Comparison of ENCODE assay signal across 26 cellular contexts in the genomic region with DNA sequence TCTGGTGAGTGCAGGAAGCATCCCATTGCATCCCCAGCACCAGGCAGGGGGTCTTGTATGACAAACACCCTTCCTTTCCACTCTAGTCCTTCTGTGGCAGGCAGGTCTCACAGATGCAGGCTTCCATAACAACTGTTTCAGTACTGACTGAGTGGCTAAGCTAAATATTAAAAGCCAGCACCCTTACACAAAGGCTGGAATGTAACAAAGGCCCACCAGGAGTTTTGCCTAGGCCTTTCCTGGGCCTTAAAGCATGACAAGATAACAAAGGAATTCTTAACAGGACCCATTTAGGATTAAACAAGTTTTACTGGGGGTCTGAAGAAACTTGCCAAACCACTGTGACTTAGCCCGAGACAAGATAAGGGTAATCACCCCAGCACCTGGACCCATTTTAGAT.
A peak's percentile ranks its signal among the peaks of the same experiment; 100 is the strongest.
DNase-seq lines count a peak whose midpoint lies in the region; ATAC-seq, FAIRE-seq and TF ChIP-seq lines count a peak whose summit lies in the region.
"Had no signal": no experiment of that assay in that cellular context is flagged by ENCODE, and none has a peak within 500 bp of the region (broad histone marks: within the 10 kb centered on the region; RNA-seq: fewer than 3 reads in every experiment).

No MANE protein-coding gene starts in this region.

- no peak overlapping the region for H4K8ac ChIP-seq in H1 (ENCODE audit: extremely low read depth, insufficient read depth, low read length)

- no TSS peak for BruUV-seq in Caco-2 (replicated peaks; lab: Mats Ljungman, UMichigan)

- H3K4me1 Mint-ChIP-seq in Caco-2 (ENCODE audit: low read depth, unreplicated experiment) (peaks cover 30% of the 10 kb centered on the region), neural progenitor cell (peaks cover 17% of the 10 kb centered on the region)

- TF ChIP-seq POLR2A in H1 (IDR thresholded peaks at IDR 0.05; ENCODE audit: control extremely low read depth in 1 of 2, low read depth in 2 of 2, low read length in 2 of 2) = no peak

- no peaks in the 10 kb centered on the region for H3K27me3 ChIP-seq in Caco-2 (replicated peaks; ENCODE audit: control insufficient read depth, insufficient read depth, low read length)
- H3K27me3 ChIP-seq in HUES48 (ENCODE audit: control insufficient read depth, insufficient read depth, low read length) = no peaks in the 10 kb centered on the region
- H3K27me3 ChIP-seq in H1 (replicated peaks in 1 of 4; ENCODE audit: control insufficient read depth in 3 of 4, extremely low read depth in 1 of 4, insufficient read depth in 3 of 4, low read length in 3 of 4) = no peaks in the 10 kb centered on the region; a peak in 1 of 7 replicates
- no peaks in the 10 kb centered on the region for H3K27me3 ChIP-seq in neural progenitor cell

- H2AK5ac ChIP-seq in H1 (ENCODE audit: low read depth, low read length) = no peak overlapping the region

- H3K36me3 Mint-ChIP-seq in Caco-2 (ENCODE audit: insufficient read depth, unreplicated experiment) (no peaks in the 10 kb centered on the region), neural progenitor cell (no peaks in the 10 kb centered on the region)
- H3K36me3 Mint-ChIP-seq: CD8-positive, alpha-beta T cell had no signal

- H3K56ac ChIP-seq in H1 (replicated peaks; ENCODE audit: insufficient read length, low read depth, low read length) = no peak overlapping the region

- H3K4me1 ChIP-seq in Caco-2 (peaks cover 13% of the 10 kb centered on the region), HUES48 (ENCODE audit: control insufficient read depth, insufficient read depth, low read length) (peaks cover 10% of the 10 kb centered on the region), H1 (replicated peaks in 1 of 4; ENCODE audit: control insufficient read depth in 3 of 4, insufficient read depth in 4 of 4, low read length in 3 of 4) (peaks cover 0 to 11% (median 6%) of the 10 kb centered on the region in 4 experiments; a peak in 6 of 7 replicates), neural progenitor cell (peaks cover 12% of the 10 kb centered on the region)

- H3K9ac ChIP-seq in HUES48 (ENCODE audit: low read depth, low read length) (0 out of 2 replicates have a peak overlapping the region, but pooled peaks have one; percentile 33), H1 (replicated peaks in 1 of 4; ENCODE audit: extremely low read depth in 1 of 4, low read depth in 3 of 4, low read length in 3 of 4) (0 out of 7 replicates have a peak overlapping the region, but pooled peaks of 1 of the 4 experiments have one; percentile 27), neural progenitor cell (no peak overlapping the region)

- no peaks in the 10 kb centered on the region for H3F3A ChIP-seq in neural progenitor cell (ENCODE audit: low read depth)

- H4K20me1 ChIP-seq in H1 (replicated peaks in 1 of 2; ENCODE audit: control insufficient read depth in 1 of 2, insufficient read depth in 2 of 2, low read length in 2 of 2) (no peaks in the 10 kb centered on the region), neural progenitor cell (ENCODE audit: low read depth) (no peaks in the 10 kb centered on the region)

- H2AFZ ChIP-seq in H1 (ENCODE audit: low read length) = no peak overlapping the region
- no peak overlapping the region for H2AFZ ChIP-seq in neural progenitor cell (replicated peaks)

- no peak overlapping the region for H3K4me3 ChIP-seq in Caco-2 (ENCODE audit: low read depth, low read length)
- no peak overlapping the region for H3K4me3 ChIP-seq in HUES48 (ENCODE audit: low read depth, low read length)
- H3K4me3 ChIP-seq in H1 (ENCODE audit: extremely low read depth in 1 of 4, insufficient read depth in 2 of 4, low read depth in 3 of 4, low read length in 4 of 4) = no peak overlapping the region
- no peak overlapping the region for H3K4me3 ChIP-seq in neural progenitor cell
- H3K4me3 ChIP-seq: MG63 had no signal

- H3K36me3 ChIP-seq in Caco-2 (ENCODE audit: control insufficient read depth, insufficient read depth, low read length) (no peaks in the 10 kb centered on the region), HUES48 (ENCODE audit: control insufficient read depth, insufficient read depth, low read length) (no peaks in the 10 kb centered on the region), H1 (ENCODE audit: control insufficient read depth in 2 of 4, insufficient read depth in 4 of 4, low read length in 3 of 4) (no peaks in the 10 kb centered on the region), neural progenitor cell (no peaks in the 10 kb centered on the region)
- H3K36me3 ChIP-seq: MG63 had no signal

- H3K14ac ChIP-seq in H1 (ENCODE audit: insufficient read length) = no peak overlapping the region

- no peak overlapping the region for H2BK120ac ChIP-seq in H1 (replicated peaks; ENCODE audit: low read depth, low read length)

- no peak overlapping the region for H3K23ac ChIP-seq in H1 (ENCODE audit: insufficient read length)

- peak overlapping the region; percentile 81 for H3K27ac ChIP-seq in HUES48 (ENCODE audit: low read depth, low read length)
- no peak overlapping the region for H3K27ac ChIP-seq in H1 (ENCODE audit: low read depth, low read length)
- H3K27ac ChIP-seq in neural progenitor cell = peak overlapping the region; percentile 57
- H3K27ac ChIP-seq: C4-2B, RWPE1 had no signal

- H3K9me3 Mint-ChIP-seq in Caco-2 (ENCODE audit: unreplicated experiment) (no peaks in the 10 kb centered on the region), neural progenitor cell (peaks cover 3% of the 10 kb centered on the region)
- H3K9me3 Mint-ChIP-seq: CD8-positive, alpha-beta T cell had no signal

- H2BK15ac ChIP-seq in H1 (ENCODE audit: low read length) = peak overlapping the region; percentile 92

- H2BK12ac ChIP-seq in H1 (ENCODE audit: low read depth, low read length) = peak overlapping the region; percentile 22; the same call in 1 of the 2 replicates

- peak overlapping the region; percentile 91; the same call in 1 of the 2 replicates for H2BK5ac ChIP-seq in H1 (ENCODE audit: low read depth, low read length)

- TF ChIP-seq EP300 in H1 (IDR thresholded peaks at IDR 0.05; ENCODE audit: borderline replicate concordance in 1 of 2, low read depth in 2 of 2, low read length in 2 of 2) = no peak

- H3K18ac ChIP-seq in H1 (ENCODE audit: extremely low read depth, low read length) = peak overlapping the region; percentile 83

- no peak for FAIRE-seq in H1 (lab: Jason Lieb, UNC)
- FAIRE-seq: A204.1, GM18507 had no signal

- intact Hi-C loops in Caco-2 (cut with micrococcal nuclease; ENCODE audit: unreplicated experiment) = no loop called here

- 60% methylated on average over 1 of the region's 1 CpG; no CpG with 5 or more reads in 1 of the 2 experiments for WGBS in H1 (ENCODE audit: extremely low coverage in 1 of 2, insufficient coverage in 1 of 2, insufficient read length in 1 of 2, insufficient replicate concordance in 2 of 2, low coverage in 1 of 2, low lambda C conversion rate in 2 of 2, missing lambda C conversion rate in 1 of 2), 2 experiments

- H3K9me3 ChIP-seq in Caco-2 (no peaks in the 10 kb centered on the region), HUES48 (ENCODE audit: control insufficient read depth, insufficient read depth, low read length) (no peaks in the 10 kb centered on the region), H1 (ENCODE audit: insufficient read depth in 2 of 2, low read depth in 1 of 2, low read length in 1 of 2) (no peaks in the 10 kb centered on the region), neural progenitor cell (ENCODE audit: low read depth) (no peaks in the 10 kb centered on the region)
- H3K9me3 ChIP-seq: MG63 had no signal

- no peak for TF ChIP-seq CTCF in Caco-2 (IDR thresholded peaks at IDR 0.05; ENCODE audit: insufficient read depth in 1 of 2, low read depth in 1 of 2, low read length in 1 of 2, severe bottlenecking in 1 of 2, unreplicated experiment in 1 of 2)
- no peak for TF ChIP-seq CTCF in H1 (IDR thresholded peaks at IDR 0.05; ENCODE audit: control extremely low read depth in 1 of 3, insufficient read depth in 1 of 3, low read depth in 1 of 3, low read length in 3 of 3)
- TF ChIP-seq CTCF in neural progenitor cell (IDR thresholded peaks at IDR 0.05) = no peak
- TF ChIP-seq CTCF in omental fat pad (IDR thresholded peaks at IDR 0.05) = no peak

- H3K23me2 ChIP-seq in H1 (ENCODE audit: low read depth, low read length) = no peaks in the 10 kb centered on the region

- H3K4ac ChIP-seq in H1 (replicated peaks; ENCODE audit: insufficient read length, low read depth, low read length) = no peak overlapping the region

- peak overlapping the region; percentile 80; the same call in 1 of the 2 replicates for H2BK20ac ChIP-seq in H1 (ENCODE audit: low read length)

- DNase-seq in Caco-2 = peak in 1 of 2 experiments; percentile 24
- DNase-seq in H1 (ENCODE audit: low read depth in 1 of 2, low spot score in 2 of 2) = no peak
- no peak for DNase-seq in neural progenitor cell (ENCODE audit: low spot score)
- no peak for DNase-seq in omental fat pad (ENCODE audit: low spot score)
- DNase-seq in RPMI8226 = no peak
- DNase-seq: AML-193; Calu3; CD8-positive, alpha-beta T cell; DMS153; DND-41; GOT3; KBM-7; NCI-H1105 treated with DMSO at 0.1 percent for 48 hours; NCI-H1930; NCI-H2107; NCI-H446 treated with DMSO at 0.1 percent for 48 hours; NCI-H526; NCI-H82 had no signal

- H4K5ac ChIP-seq in H1 (ENCODE audit: insufficient read length, low read depth, low read length) = no peak overlapping the region

- POLR2A ChIA-PET in Caco-2 (lab: Charles Lee) (no interaction called here), H1 (lab: Charles Lee; ENCODE audit: partially characterized antibody) (no interaction called here)

- ATAC-seq in omental fat pad (ENCODE audit: low FRiP score) (no peak), GM21526 (IDR thresholded peaks at IDR 0.05; ENCODE audit: low FRiP score, unreplicated experiment) (no peak), HG03108 (IDR thresholded peaks at IDR 0.05; ENCODE audit: unreplicated experiment) (no peak)
- ATAC-seq: CD8-positive, alpha-beta T cell had no signal

- CTCF ChIA-PET in Caco-2 (lab: Charles Lee) (no interaction called here), H1 (lab: Charles Lee; ENCODE audit: partially characterized antibody) (interaction anchor here (1.2 to 3.3 kb wide), 3 partner anchors 18 to 117 kb away, joined by 3 to 15 read pairs (median 6); no protein-coding TSS in a partner anchor)

- H3K79me2 ChIP-seq in H1 (ENCODE audit: control insufficient read depth in 1 of 2, insufficient read depth in 2 of 2, low read length in 2 of 2) (no peaks in the 10 kb centered on the region), neural progenitor cell (ENCODE audit: low read depth) (no peaks in the 10 kb centered on the region)

- H3K4me2 ChIP-seq in H1 (ENCODE audit: insufficient read depth in 1 of 2, low read depth in 2 of 2, low read length in 2 of 2) = peak overlapping the region in 1 of 2 experiments; percentile 5; a peak in 1 of 4 replicates
- H3K4me2 ChIP-seq in neural progenitor cell = peak overlapping the region; percentile 20

- no peaks in the 10 kb centered on the region for H3K27me3 Mint-ChIP-seq in Caco-2 (ENCODE audit: insufficient read depth, unreplicated experiment)
- peaks cover 13% of the 10 kb centered on the region for H3K27me3 Mint-ChIP-seq in neural progenitor cell (ENCODE audit: insufficient read depth, low read depth)

- H3K79me1 ChIP-seq in H1 (ENCODE audit: low read depth, low read length) = no peaks in the 10 kb centered on the region

- H3K4me3 Mint-ChIP-seq in Caco-2 (ENCODE audit: unreplicated experiment) (no peak overlapping the region), neural progenitor cell (no peak overlapping the region)
- H3K4me3 Mint-ChIP-seq: CD8-positive, alpha-beta T cell had no signal

- no peak for TF ChIP-seq RAD21 in H1 (IDR thresholded peaks at IDR 0.05 in 1 of 2, conservative IDR thresholded peaks at IDR 0.05 in 1 of 2; ENCODE audit: low read depth in 2 of 2, low read length in 2 of 2)

- peak overlapping the region; percentile 62 for H3K27ac Mint-ChIP-seq in Caco-2 (ENCODE audit: unreplicated experiment)
- H3K27ac Mint-ChIP-seq in neural progenitor cell = no peak overlapping the region
- H3K27ac Mint-ChIP-seq: CD8-positive, alpha-beta T cell had no signal

- peak overlapping the region; percentile 83 for H4K91ac ChIP-seq in H1 (replicated peaks; ENCODE audit: insufficient read length, low read length)
